Comparison of ENCODE assay signal across 14 cellular contexts in the genomic region with DNA sequence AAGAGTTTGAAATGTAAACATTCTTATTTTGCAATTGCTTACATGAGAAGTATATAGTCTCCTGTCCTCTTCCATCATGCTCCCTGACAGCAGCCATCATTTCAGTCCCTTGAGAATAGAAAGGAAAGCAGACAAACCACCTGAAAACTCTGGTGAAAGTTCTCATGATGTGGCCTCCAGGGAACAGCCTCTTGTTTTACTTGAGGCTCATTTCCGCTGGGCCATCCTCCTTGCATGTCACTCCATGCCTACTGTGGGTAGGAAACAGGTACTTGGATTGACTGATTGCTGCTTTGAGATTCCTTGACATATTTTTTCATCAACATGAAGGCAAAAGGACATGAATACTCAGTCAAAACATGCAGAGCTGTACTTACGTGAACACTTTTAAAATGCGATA. TPM values are rescaled to one million over a fixed set of nuclear protein-coding genes. Genes with fewer than 3 reads are reported as not detected.
DNase-seq lines count a peak whose midpoint lies in the region; ATAC-seq and TF ChIP-seq lines count a peak whose summit lies in the region.
"Had no signal": no experiment of that assay in that cellular context is flagged by ENCODE, and none has a peak within 500 bp of the region (broad histone marks: within the 10 kb centered on the region; RNA-seq: fewer than 3 reads in every experiment).

No MANE protein-coding gene starts in this region.

- no peak overlapping the region for H3K18ac ChIP-seq in H9 (ENCODE audit: insufficient read length, low read depth, low read length)

- no peaks in the 10 kb centered on the region for H3K9me3 ChIP-seq in H9 (ENCODE audit: control insufficient read depth, low read depth, low read length)

- no peak for ATAC-seq in HG02970 (IDR thresholded peaks at IDR 0.05; ENCODE audit: low FRiP score, unreplicated experiment)

- H3K56ac ChIP-seq in H9 (ENCODE audit: insufficient read length, low read depth, low read length) = no peak overlapping the region

- H3K79me2 ChIP-seq in H9 (ENCODE audit: insufficient read depth, low read length) = peaks cover 11% of the 10 kb centered on the region; the same call in 1 of the 2 replicates

- no peak overlapping the region for H3K9ac ChIP-seq in H9 (ENCODE audit: extremely low read depth, insufficient read length, low read length)

- H2BK120ac ChIP-seq in H9 (ENCODE audit: low read depth, low read length, poor library complexity, severe bottlenecking) = no peak overlapping the region

- intact Hi-C loops in dorsolateral prefrontal cortex (cut with DNase I) = no loop called here

- no peak overlapping the region for H4K91ac ChIP-seq in H9 (ENCODE audit: insufficient read length, low read depth, low read length)

- H3K27ac ChIP-seq in H9 (ENCODE audit: insufficient read length, low read depth, low read length) (no peak overlapping the region), dorsolateral prefrontal cortex (peak overlapping the region in 23 of 59 donors; percentile 2 to 93 (median 35))

- peaks cover 2% of the 10 kb centered on the region for H3K23me2 ChIP-seq in H9 (ENCODE audit: insufficient read length, low read depth, low read length, poor library complexity, severe bottlenecking)

- no peak overlapping the region for H2BK5ac ChIP-seq in H9 (ENCODE audit: insufficient read length, low read length)

- H3K27me3 ChIP-seq in H9 (ENCODE audit: insufficient read depth, low read length) = no peaks in the 10 kb centered on the region
- H3K27me3 ChIP-seq in dorsolateral prefrontal cortex = peaks cover 0 to 5% (median 0%) of the 10 kb centered on the region in 45 donors

- H2BK12ac ChIP-seq in H9 (ENCODE audit: insufficient read length, low read depth, low read length) = no peak overlapping the region

- peaks cover 2% of the 10 kb centered on the region for H3K79me1 ChIP-seq in H9 (ENCODE audit: insufficient read depth, low read depth, low read length, poor library complexity, severe bottlenecking)

- TF ChIP-seq CTCF in H9 (conservative IDR thresholded peaks at IDR 0.05) (no peak), dorsolateral prefrontal cortex (IDR thresholded peaks at IDR 0.05 in 54 of 56, conservative IDR thresholded peaks at IDR 0.05 in 2 of 56; ENCODE audit: low read depth in 1 of 56, partially characterized antibody in 56 of 56) (no peak), GM13977 (IDR thresholded peaks at IDR 0.05; ENCODE audit: extremely low read depth, insufficient read depth, missing control alignments) (no peak)

- WGBS in H9 (ENCODE audit: extremely low coverage, insufficient read length, low lambda C conversion rate) = no CpG with 5 or more reads among the region's 3 CpGs

- H3K4me3 Mint-ChIP-seq in H9 = no peak overlapping the region
- H3K4me3 Mint-ChIP-seq: T-helper 1 cell treated with Interleukin-12 subunit alpha and Interleukin-12 subunit beta and Interleukin-4 antibody, amounts not matched to agents 30 μg/mL and 1 μg/mL, for 36 hours had no signal

- H3K4me3 ChIP-seq in dorsolateral prefrontal cortex = peak overlapping the region in 51 of 59 donors; percentile 7 to 85 (median 69)

- peaks cover 2% of the 10 kb centered on the region; the same call in 1 of the 2 replicates for H3K4me1 ChIP-seq in H9 (ENCODE audit: insufficient read depth, low read length)

- no peak overlapping the region for H2BK20ac ChIP-seq in H9 (ENCODE audit: low read depth, low read length, poor library complexity, severe bottlenecking)

- H3K4me2 ChIP-seq in H9 (ENCODE audit: insufficient read depth, insufficient read length, low read length) = no peak overlapping the region

- H4K8ac ChIP-seq in H9 (replicated peaks; ENCODE audit: insufficient read length, low read depth, low read length) = no peak overlapping the region

- peak overlapping the region in 2 of 3 experiments; percentile 19 to 69; a peak in 2 of 7 replicates for H3K27ac Mint-ChIP-seq in H9
- H3K27ac Mint-ChIP-seq: T-helper 1 cell treated with Interleukin-12 subunit alpha and Interleukin-12 subunit beta and Interleukin-4 antibody, amounts not matched to agents 30 μg/mL and 1 μg/mL, for 36 hours had no signal

- H2AFZ ChIP-seq in H9 (ENCODE audit: low read length) = no peak overlapping the region

- no peaks in the 10 kb centered on the region for H3K27me3 Mint-ChIP-seq in H9 (ENCODE audit: low read depth)

- H3K9me3 Mint-ChIP-seq in H9 = no peaks in the 10 kb centered on the region
- H3K9me3 Mint-ChIP-seq: T-helper 1 cell treated with Interleukin-12 subunit alpha and Interleukin-12 subunit beta and Interleukin-4 antibody, amounts not matched to agents 30 μg/mL and 1 μg/mL, for 36 hours had no signal

- peaks cover 32 to 35% of the 10 kb centered on the region in 2 experiments for H3K4me1 Mint-ChIP-seq in H9

- H3K23ac ChIP-seq in H9 (ENCODE audit: insufficient read length, low read depth, low read length) = no peak overlapping the region

- H3K4ac ChIP-seq in H9 (ENCODE audit: low read depth, low read length) = no peak overlapping the region

- DNase-seq in NCI-H748 (lab: John Stamatoyannopoulos, UW; ENCODE audit: unreplicated experiment) (peak; percentile 7), NCI-H748 treated with DMSO at 0.1 percent for 48 hours (lab: John Stamatoyannopoulos, UW) (no peak), H9 (peak; percentile 41), dorsolateral prefrontal cortex (peak in 2 of 10 donors; percentile 4 to 11), GM13977 (ENCODE audit: low spot score) (no peak)
- no peak for DNase-seq in stimulated activated CD4-positive, alpha-beta T cell treated with anti-CD3 and anti-CD28 coated beads, Interleukin-2, amount 100 ng/mL, for 24 hours
- DNase-seq: DMS 273 treated with DMSO at 0.1 percent for 48 hours, KG1, NCI-H1048, NCI-H146, NCI-H526 treated with DMSO at 0.1 percent for 48 hours, SHP77 treated with DMSO at 0.1 percent for 48 hours had no signal

- H4K20me1 ChIP-seq in H9 (ENCODE audit: control insufficient read depth, insufficient read depth, insufficient read length) = no peaks in the 10 kb centered on the region

- H4K5ac ChIP-seq in H9 (ENCODE audit: insufficient read length, low read depth, low read length) = no peak overlapping the region

- H2BK15ac ChIP-seq in H9 (ENCODE audit: low read depth, low read length) = no peak overlapping the region

- H3K36me3 Mint-ChIP-seq in H9 (ENCODE audit: insufficient read depth in 1 of 3, low read depth in 3 of 3) = no peaks in the 10 kb centered on the region

- H2AK5ac ChIP-seq in H9 (ENCODE audit: insufficient read length, low read length) = no peak overlapping the region

- no peak overlapping the region for H3K14ac ChIP-seq in H9 (ENCODE audit: insufficient read depth, low read length)

- H3T11ph ChIP-seq in H9 (ENCODE audit: low read length) = no peak overlapping the region

- in situ Hi-C loops in GM13977 (cut with MboI; ENCODE audit: low pct_unique_long_range_greater_than_20kb, low sequenced_read_pairs, unreplicated experiment) = no loop called here

RNA-seq across cellular contexts. Expression of a gene that starts 6.0 kb away (rescaled TPM):
- total RNA-seq in H9 (2021) (15.8 and 16.0 TPM in 2 replicates), dorsolateral prefrontal cortex (1,000 to 10,000 TPM in 12 of 120 experiments, 100 to 1,000 TPM in 108; 286 to 1,139 (median 814) TPM)

Comparison
In these comparisons a context has a peak if more than half of its experiments do, and no peak if none do; other contexts are left out.
1. DNase-seq: peak in NCI-H748 (single experiment) and H9 (single experiment); none in NCI-H748 treated with DMSO at 0.1 percent for 48 hours (single experiment), stimulated activated CD4-positive, alpha-beta T cell treated with anti-CD3 and anti-CD28 coated beads, Interleukin-2, amount 100 ng/mL, for 24 hours (0 of 2) and GM13977 (single experiment).
2. RNA of a gene that starts 6.0 kb away (total RNA-seq): 286 to 1,139 TPM in dorsolateral prefrontal cortex; 15.8 to 16.0 TPM in H9; every median in the first group is over 10 times any median in the second.